8 cellular contexts compared by ENCODE assay signal in genomic region chr22:37804886-37805857, GRCh38. TPM values are rescaled to one million over a fixed set of nuclear protein-coding genes. Genes with fewer than 3 reads are reported as not detected.
DNase-seq lines count a peak whose midpoint lies in the region.

No MANE protein-coding gene starts in this region.

- no peaks in the 10 kb centered on the region for H3K36me3 ChIP-seq in mesodermal cell (ENCODE audit: control insufficient read depth, insufficient read depth, low read length)
- no peaks in the 10 kb centered on the region for H3K36me3 ChIP-seq in HAP-1 (replicated peaks)

- peaks cover 5% of the 10 kb centered on the region for H3K27me3 ChIP-seq in HAP-1 (ENCODE audit: low read depth)

- H3K4me1 ChIP-seq in mesodermal cell (ENCODE audit: control insufficient read depth, insufficient read depth, low read length, poor library complexity, severe bottlenecking) (peaks cover 31% of the 10 kb centered on the region), HAP-1 (peaks cover 10% of the 10 kb centered on the region)

- WGBS in mesodermal cell (ENCODE audit: insufficient coverage in 2 of 2), 2 experiments: 19 to 29% methylated on average over 60 to 88 of the region's 90 CpGs

- H3K9me3 ChIP-seq in mesodermal cell (ENCODE audit: control insufficient read depth, low read length): no peaks in the 10 kb centered on the region
- no peaks in the 10 kb centered on the region for H3K9me3 ChIP-seq in HAP-1

- H3K4me3 ChIP-seq in mesodermal cell (ENCODE audit: extremely low read depth, insufficient read depth, low read length, poor library complexity, severe bottlenecking) (peak overlapping the region; percentile 65), HAP-1 (no peak overlapping the region)

- DNase-seq in NCI-H510A treated with DMSO at 0.1 percent for 48 hours (lab: John Stamatoyannopoulos, UW) (peak; percentile 47), NCI-H510A (lab: John Stamatoyannopoulos, UW) (no peak), NOMO-1 (lab: John Stamatoyannopoulos, UW; ENCODE audit: unreplicated experiment in 2 of 2) (peak; percentile 50 to 74), activated T-cell treated with anti-CD3 and anti-CD28 coated beads for 4 hours (peak; percentile 44), epidermal melanocyte (ENCODE audit: insufficient read length, low spot score) (peak; percentile 86), HAP-1 (ENCODE audit: low spot score in 2 of 2) (no peak)
- DNase-seq in stimulated activated CD8-positive, alpha-beta memory T cell treated with anti-CD3 and anti-CD28 coated beads, Interleukin-12 subunit alpha, Interleukin-12 subunit beta, amount 100 ng/mL, for 1 hour (ENCODE audit: low read depth): peak; percentile 30

- in situ Hi-C loops in HAP-1 (cut with MboI; ENCODE audit: low sequenced_read_pairs): no loop called here

- peak overlapping the region; percentile 19 for H3K27ac ChIP-seq in mesodermal cell (ENCODE audit: low read depth, low read length, severe bottlenecking)

RNA-seq across cellular contexts. Expression of gene GCAT, which starts 2.6 kb away (rescaled TPM):
- 20.2 TPM for polyA plus RNA-seq in mesodermal cell (2013, experiment 1 of 2)
- polyA plus RNA-seq in mesodermal cell (2013, experiment 2 of 2): 15.1 TPM

RNA-seq across cellular contexts. Expression of gene GALR3, which starts 18.0 kb away (rescaled TPM):
- not detected for polyA plus RNA-seq in mesodermal cell (2013, experiment 1 of 2)
- polyA plus RNA-seq in mesodermal cell (2013, experiment 2 of 2): not detected

RNA-seq across cellular contexts. Expression of gene ANKRD54, which starts 39.0 kb away (rescaled TPM):
- 17.8 TPM for polyA plus RNA-seq in mesodermal cell (2013, experiment 1 of 2)
- polyA plus RNA-seq in mesodermal cell (2013, experiment 2 of 2): 18.1 TPM

RNA-seq across cellular contexts. Expression of gene EIF3L, which starts 44.0 kb away (rescaled TPM):
- 396 TPM for polyA plus RNA-seq in mesodermal cell (2013, experiment 1 of 2)
- 387 TPM for polyA plus RNA-seq in mesodermal cell (2013, experiment 2 of 2)

Comparison
In these comparisons a context has a peak if more than half of its experiments do, and no peak if none do; other contexts are left out.
1. DNase-seq: peak in NCI-H510A treated with DMSO at 0.1 percent for 48 hours (single experiment), NOMO-1 (2 of 2), activated T-cell treated with anti-CD3 and anti-CD28 coated beads for 4 hours (single experiment), epidermal melanocyte (single experiment) and stimulated activated CD8-positive, alpha-beta memory T cell treated with anti-CD3 and anti-CD28 coated beads, Interleukin-12 subunit alpha, Interleukin-12 subunit beta, amount 100 ng/mL, for 1 hour (single experiment); none in NCI-H510A (single experiment) and HAP-1 (0 of 2).